Comparison of ENCODE assay signal across 30 cellular contexts in genomic region chr11:120283124-120283523, GRCh38. TPM values are rescaled to one million over a fixed set of nuclear protein-coding genes. Genes with fewer than 3 reads are reported as not detected.
"Had no signal": no experiment of that assay in that cellular context is flagged by ENCODE, and none has a peak within 500 bp of the region (broad histone marks: within the 10 kb centered on the region; RNA-seq: fewer than 3 reads in every experiment).

No MANE protein-coding gene starts in this region.

- H3K36me3 ChIP-seq: heart left ventricle, left ventricle myocardium inferior, right atrium auricular region, right lobe of liver, thyroid gland, transverse colon, upper lobe of right lung had no signal

- H3K27me3 ChIP-seq: heart left ventricle, right atrium auricular region, right lobe of liver, testis, thyroid gland, transverse colon, upper lobe of right lung had no signal

- H3K27ac ChIP-seq: heart left ventricle, left ventricle myocardium inferior, right atrium auricular region, right lobe of liver, testis, thyroid gland, transverse colon, upper lobe of right lung had no signal

- H3K4me3 ChIP-seq: heart left ventricle, left ventricle myocardium inferior, lung, right atrium auricular region, right lobe of liver, smooth muscle cell, testis, thyroid gland, transverse colon, upper lobe of right lung had no signal

- DNase-seq: heart left ventricle; hypothalamus; immature natural killer cell; islet precursor cell; left ventricle myocardium inferior; mesendoderm; naive thymus-derived CD4-positive, alpha-beta T cell; right lobe of liver; stimulated activated CD4-positive, alpha-beta T cell treated with anti-CD3 and anti-CD28 coated beads, Interleukin-1b, Interleukin-23, amount 100 ng/mL, for 48 hours; stimulated activated CD4-positive, alpha-beta T cell treated with anti-CD3 and anti-CD28 coated beads, Interleukin-2, amount 100 ng/mL, for 48 hours; stimulated activated CD4-positive, alpha-beta T cell treated with anti-CD3 and anti-CD28 coated beads, Interleukin-4, amount 100 ng/mL, for 4 hours; stimulated activated CD8-positive, alpha-beta memory T cell treated with anti-CD3 and anti-CD28 coated beads, Interleukin-4, amount 100 ng/mL, for 48 hours; stimulated activated naive CD4-positive, alpha-beta T cell treated with Interleukin-2 at 50 U/mL for 16 hours; stimulated activated naive CD8-positive, alpha-beta T cell treated with anti-CD3 and anti-CD28 coated beads, Interleukin-15, amount 100 ng/mL, for 72 hours; testis; thyroid gland; transverse colon; upper lobe of right lung had no signal

- ATAC-seq: heart left ventricle; naive thymus-derived CD4-positive, alpha-beta T cell; natural killer cell treated with Interleukin-12 subunit alpha and Interleukin-12 subunit beta and Interleukin-15 and Interleukin-18, amount 100 ng/mL, for 72 hours; stimulated activated memory B cell treated with anti-CD40 and anti-IgM and Interleukin-4, amounts not matched to agents 10 μg/mL and 1 μg/mL and 100 μg/mL, for 72 hours; stimulated activated naive CD8-positive, alpha-beta T cell treated with anti-CD3 and anti-CD28 coated beads, Interleukin-15, amount 100 ng/mL, for 72 hours; upper lobe of right lung had no signal

- H3K9me3 ChIP-seq: heart left ventricle, left ventricle myocardium inferior, right atrium auricular region, right lobe of liver, testis, thyroid gland, transverse colon, upper lobe of right lung had no signal

- H3K4me2 ChIP-seq: smooth muscle cell had no signal

- H3K4me1 ChIP-seq: right lobe of liver, testis, transverse colon, upper lobe of right lung had no signal

- FAIRE-seq: urothelium cell line had no signal

RNA-seq across cellular contexts. Expression of gene TLCD5, which starts 42.0 kb away (rescaled TPM):
- total RNA-seq: mononuclear cell had no signal
- polyA plus RNA-seq: immature natural killer cell; naive thymus-derived CD4-positive, alpha-beta T cell had no signal

RNA-seq across cellular contexts. Expression of gene POU2F3, which starts 43.2 kb away (rescaled TPM):
- total RNA-seq: left ventricle myocardium inferior; mononuclear cell; myocyte; natural killer cell treated with Interleukin-12 subunit alpha and Interleukin-12 subunit beta and Interleukin-15 and Interleukin-18, amount 100 ng/mL, for 72 hours; progenitor cell of endocrine pancreas; pulmonary artery endothelial cell; right atrium auricular region; right lobe of liver; skeletal muscle tissue had no signal
- polyA plus RNA-seq: heart left ventricle; immature natural killer cell; naive thymus-derived CD4-positive, alpha-beta T cell; neural cell; smooth muscle cell had no signal
